Comparison of ENCODE assay signal across 13 cellular contexts in the genomic region with DNA sequence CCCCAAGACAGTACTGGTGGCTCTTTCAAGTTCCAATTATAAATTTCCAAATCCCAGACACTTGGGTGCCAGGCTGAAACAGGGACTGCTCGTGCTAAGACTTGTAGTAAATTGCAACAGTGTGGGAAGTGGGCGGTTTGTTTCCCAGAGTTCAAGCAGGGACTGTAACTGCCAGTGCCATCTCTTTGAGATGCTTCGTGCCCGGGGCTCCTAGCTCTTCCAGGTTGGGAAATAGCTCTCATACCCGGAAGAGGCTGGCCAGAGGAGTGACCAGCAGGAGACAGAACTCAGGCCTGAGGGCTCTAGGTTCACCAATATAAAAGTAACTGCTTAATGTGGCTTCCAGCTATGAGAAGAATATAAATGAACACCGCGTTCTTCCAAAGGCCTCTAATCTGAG.
"Had no signal": no experiment of that assay in that cellular context is flagged by ENCODE, and none has a peak within 500 bp of the region (broad histone marks: within the 10 kb centered on the region; RNA-seq: fewer than 3 reads in every experiment).

No MANE protein-coding gene starts in this region.

- ATAC-seq: activated naive CD4-positive, alpha-beta T cell treated with anti-CD3 and anti-CD28 coated beads, Interleukin-2, amount 50 U/mL, for 72 hours; body of pancreas; left lobe of liver; stimulated activated naive CD8-positive, alpha-beta T cell treated with anti-CD3 and anti-CD28 coated beads, Interleukin-15, amount 100 ng/mL, for 72 hours had no signal

- H3K36me3 ChIP-seq: uterus had no signal

- DNase-seq: activated B cell treated with CpG ODN at 0.5 μM for 24 hours; activated CD4-positive, alpha-beta T cell treated with anti-CD3 and anti-CD28 coated beads, Interleukin-2, amount 10 ng/mL, durations not matched to agents 7 days and 5 days; activated effector memory CD4-positive, alpha-beta T cell treated with Interleukin-2 at 50 U/mL for 16 hours; activated T-cell treated with anti-CD3 and anti-CD28 coated beads, Interleukin-2, amount 50 U/mL, for 1 hour; amniotic stem cell; body of pancreas; effector memory CD4-positive, alpha-beta T cell; glutamatergic neuron; stimulated activated CD4-positive, alpha-beta T cell treated with anti-CD3 and anti-CD28 coated beads, Interleukin-4, amount 100 ng/mL, for 4 hours; stimulated activated naive CD8-positive, alpha-beta T cell treated with anti-CD3 and anti-CD28 coated beads, Interleukin-15, amount 100 ng/mL, for 72 hours; uterus had no signal

- H3K9me3 ChIP-seq: body of pancreas, uterus had no signal

- H3K27me3 ChIP-seq: body of pancreas, uterus had no signal

- H3K4me1 ChIP-seq: body of pancreas, uterus had no signal

- H3K4me3 ChIP-seq: body of pancreas, uterus had no signal

- H3K27ac ChIP-seq: body of pancreas, uterus had no signal
